ENCODE assay signal across 22 cellular contexts in the genomic region with DNA sequence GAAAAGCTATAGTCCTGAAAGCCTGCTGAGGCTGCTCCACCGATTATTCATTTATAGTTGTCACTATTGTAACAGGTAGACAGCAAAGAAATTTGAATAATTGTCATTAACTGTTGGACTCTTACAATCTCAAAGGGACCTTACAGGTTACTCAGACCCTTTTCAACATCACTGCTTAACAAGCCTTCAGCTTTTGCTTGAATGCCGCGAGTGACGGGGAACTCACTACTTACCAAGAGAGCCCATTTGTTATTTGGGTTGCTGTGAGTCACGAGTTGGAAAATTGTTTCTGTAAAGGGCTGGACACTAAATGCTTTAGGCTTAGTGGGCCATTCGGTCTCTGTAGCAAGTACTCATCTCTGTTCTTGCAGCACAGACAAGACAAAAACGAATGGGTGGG. TPM values are rescaled to one million over a fixed set of nuclear protein-coding genes. Genes with fewer than 3 reads are reported as not detected.
"Had no signal": no experiment of that assay in that cellular context is flagged by ENCODE, and none has a peak within 500 bp of the region (broad histone marks: within the 10 kb centered on the region; RNA-seq: fewer than 3 reads in every experiment).

No MANE protein-coding gene starts in this region.

- H3K4me3 ChIP-seq: MG63 had no signal

- H3K9me3 ChIP-seq: MG63 had no signal

- H3K36me3 ChIP-seq: MG63 had no signal

- DNase-seq: Karpas-422, Kasumi-1, MG63, MM.1S, MV-4-11, NCI-H1048, NCI-H1105, NCI-H1694, NCI-H1694 treated with DMSO at 0.1 percent for 48 hours, NCI-H1930, NCI-H2081, NCI-H2081 treated with DMSO at 0.1 percent for 48 hours, NCI-H2171, NCI-H2171 treated with DMSO at 0.1 percent for 48 hours, NCI-H2227 treated with DMSO at 0.1 percent for 48 hours, NCI-H226, NCI-H446, NCI-H446 treated with DMSO at 0.1 percent for 48 hours, NCI-H524 treated with DMSO at 0.1 percent for 48 hours had no signal

RNA-seq across cellular contexts. Expression of a gene that starts 5.9 kb away (rescaled TPM):
- total RNA-seq: M059J, MCF 10A, NCI-H460 had no signal
